Comparison of ENCODE assay signal across 11 cellular contexts in the genomic region with DNA sequence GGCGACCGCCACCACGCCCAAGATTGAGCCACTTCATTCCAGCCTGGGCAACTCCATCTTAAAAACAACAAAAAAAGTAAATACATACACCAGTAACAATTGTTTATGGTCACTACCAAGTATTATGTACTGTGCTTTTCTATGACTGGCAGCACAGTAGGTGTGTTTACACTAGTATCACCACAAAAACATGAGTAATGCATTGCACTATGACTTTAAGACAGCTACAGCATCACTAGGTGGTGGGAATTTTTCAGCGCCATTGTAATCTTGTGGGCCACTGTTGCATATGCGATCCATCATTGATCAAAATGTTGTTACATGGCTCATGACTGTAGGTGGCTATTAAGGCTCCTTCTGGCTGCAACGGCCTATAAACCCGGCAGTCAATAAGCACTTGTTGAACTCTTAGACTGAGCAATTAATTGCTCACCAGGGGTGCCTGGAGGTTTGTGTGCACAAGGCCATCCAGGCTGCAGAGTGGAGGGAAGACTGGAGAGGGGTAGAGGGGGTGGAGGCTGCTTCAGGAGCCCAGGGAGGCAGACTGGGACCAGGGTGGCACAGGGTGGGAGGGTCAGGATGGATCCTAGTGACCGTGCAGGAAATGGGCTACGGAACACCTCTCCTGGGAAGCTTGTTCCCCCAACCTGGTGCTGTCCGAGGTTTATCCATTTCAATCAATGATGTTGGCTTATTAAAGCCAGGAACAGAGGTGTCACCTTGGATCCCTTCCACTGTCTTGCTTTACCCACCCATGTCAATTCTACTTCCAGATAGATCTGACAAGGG. TPM values are rescaled to one million over a fixed set of nuclear protein-coding genes. Genes with fewer than 3 reads are reported as not detected.
A peak's percentile ranks its signal among the peaks of the same experiment; 100 is the strongest.
DNase-seq lines count a peak whose midpoint lies in the region; ATAC-seq and TF ChIP-seq lines count a peak whose summit lies in the region.
"Had no signal": no experiment of that assay in that cellular context is flagged by ENCODE, and none has a peak within 500 bp of the region (broad histone marks: within the 10 kb centered on the region; RNA-seq: fewer than 3 reads in every experiment).

No MANE protein-coding gene starts in this region.

- no TSS peak for BruUV-seq in IMR-90 (replicated peaks; lab: Mats Ljungman, UMichigan)

- WGBS in IMR-90 (ENCODE audit: extremely low coverage in 2 of 2, insufficient read length in 1 of 2), 2 experiments: 37% methylated on average over 3 of the region's 10 CpGs; no CpG with 5 or more reads in 1 of the 2 experiments
- no CpG with 5 or more reads among the region's 10 CpGs for WGBS in neuronal stem cell (ENCODE audit: extremely low coverage in 2 of 2, insufficient read length in 2 of 2, insufficient replicate concordance in 1 of 2), 2 donors

- peaks cover 24% of the 10 kb centered on the region for H3K4me1 Mint-ChIP-seq in activated T-helper 17 cell treated with anti-CD3 and anti-CD28 coated beads, Interleukin-2, amount 50 U/mL, for 72 hours

- no peaks in the 10 kb centered on the region for H3K9me3 Mint-ChIP-seq in activated T-helper 17 cell treated with anti-CD3 and anti-CD28 coated beads, Interleukin-2, amount 50 U/mL, for 72 hours

- H3K27me3 ChIP-seq in IMR-90 (ENCODE audit: control insufficient read depth, insufficient read depth, low read length): no peaks in the 10 kb centered on the region
- no peaks in the 10 kb centered on the region for H3K27me3 ChIP-seq in neuronal stem cell (ENCODE audit: control insufficient read depth in 3 of 3, insufficient read depth in 3 of 3, low read depth in 1 of 3, low read length in 3 of 3)
- H3K27me3 ChIP-seq: gastrocnemius medialis, transverse colon had no signal

- H2BK5ac ChIP-seq in IMR-90 (ENCODE audit: low read depth, low read length, poor library complexity, severe bottlenecking) (no peak overlapping the region), neuronal stem cell (ENCODE audit: low read length) (no peak overlapping the region)

- H3K56ac ChIP-seq in IMR-90 (ENCODE audit: extremely low read depth, insufficient read depth, low read length): no peak overlapping the region

- no peak overlapping the region for H2AK9ac ChIP-seq in IMR-90 (replicated peaks; ENCODE audit: low read depth, low read length, poor library complexity)

- H2BK120ac ChIP-seq in IMR-90 (ENCODE audit: low read depth, low read length): no peak overlapping the region
- no peak overlapping the region for H2BK120ac ChIP-seq in neuronal stem cell (ENCODE audit: low read depth, low read length)

- peak overlapping the region; percentile 22 for H3K4me3 Mint-ChIP-seq in activated T-helper 17 cell treated with anti-CD3 and anti-CD28 coated beads, Interleukin-2, amount 50 U/mL, for 72 hours

- peak; percentile 28 for DNase-seq in EH (ENCODE audit: low read depth)
- DNase-seq in IMR-90: peak; percentile 54
- DNase-seq in neuronal stem cell (ENCODE audit: low spot score): no peak
- no peak for DNase-seq in DMS 273 (lab: John Stamatoyannopoulos, UW; ENCODE audit: unreplicated experiment)
- no peak for DNase-seq in activated CD4-positive, CD25-positive, alpha-beta regulatory T cell (lab: John Stamatoyannopoulos, UW)
- DNase-seq: gastrocnemius medialis, transverse colon had no signal

- no peak overlapping the region for H3K18ac ChIP-seq in IMR-90 (ENCODE audit: low read depth, low read length)
- no peak overlapping the region for H3K18ac ChIP-seq in neuronal stem cell (ENCODE audit: low read length)

- no peak overlapping the region for H3K4me2 ChIP-seq in IMR-90 (ENCODE audit: low read depth, low read length)
- no peak overlapping the region for H3K4me2 ChIP-seq in neuronal stem cell (ENCODE audit: insufficient read depth, low read length, poor library complexity, severe bottlenecking)

- H2AFZ ChIP-seq in IMR-90 (replicated peaks; ENCODE audit: low read length, poor library complexity): no peak overlapping the region
- H2AFZ ChIP-seq in neuronal stem cell (ENCODE audit: low read length): no peak overlapping the region

- TF ChIP-seq POLR2A in IMR-90 (IDR thresholded peaks at IDR 0.05; ENCODE audit: low read depth, low read length): no peak

- H3K9me3 ChIP-seq in IMR-90 (ENCODE audit: control insufficient read depth, insufficient read depth, low read length) (no peaks in the 10 kb centered on the region), neuronal stem cell (replicated peaks in 1 of 2; ENCODE audit: control insufficient read depth in 2 of 2, insufficient read depth in 1 of 2, low read depth in 1 of 2, low read length in 2 of 2) (no peaks in the 10 kb centered on the region)
- H3K9me3 ChIP-seq: gastrocnemius medialis, prostate gland, transverse colon had no signal

- H2BK15ac ChIP-seq in IMR-90 (ENCODE audit: low read depth, low read length): no peak overlapping the region
- no peak overlapping the region for H2BK15ac ChIP-seq in neuronal stem cell (ENCODE audit: low read length)

- no peak overlapping the region for H3K9ac ChIP-seq in IMR-90 (ENCODE audit: low read depth, low read length)
- H3K9ac ChIP-seq in neuronal stem cell (ENCODE audit: low read depth, low read length, poor library complexity): no peak overlapping the region

- H4K91ac ChIP-seq in IMR-90 (ENCODE audit: insufficient read depth, low read depth, low read length): no peak overlapping the region
- no peak overlapping the region for H4K91ac ChIP-seq in neuronal stem cell (ENCODE audit: low read depth, low read length, poor library complexity)

- in situ Hi-C loops in IMR-90 (cut with MboI; ENCODE audit: low sequenced_read_pairs): no loop called here

- POLR2A ChIA-PET in IMR-90 (lab: Charles Lee; ENCODE audit: unreplicated experiment): no interaction called here

- CTCF ChIA-PET in IMR-90 (lab: Yijun Ruan, JAX): interaction anchor here (0.7 kb wide), 1 partner anchor 32 kb away, joined by 6 read pairs; no protein-coding TSS in a partner anchor

- no peaks in the 10 kb centered on the region for H3K36me3 ChIP-seq in IMR-90 (ENCODE audit: control insufficient read depth, insufficient read depth, low read length)
- no peaks in the 10 kb centered on the region for H3K36me3 ChIP-seq in neuronal stem cell (replicated peaks in 1 of 2; ENCODE audit: control insufficient read depth in 2 of 2, insufficient read depth in 2 of 2, low read length in 2 of 2)
- H3K36me3 ChIP-seq: gastrocnemius medialis, prostate gland, transverse colon had no signal

- no peaks in the 10 kb centered on the region for H3K36me3 Mint-ChIP-seq in activated T-helper 17 cell treated with anti-CD3 and anti-CD28 coated beads, Interleukin-2, amount 50 U/mL, for 72 hours (ENCODE audit: low read depth)

- no peak overlapping the region for H2BK12ac ChIP-seq in neuronal stem cell (ENCODE audit: low read length)

- no peaks in the 10 kb centered on the region for H4K20me1 ChIP-seq in IMR-90 (ENCODE audit: insufficient read depth, low read length)

- H3K27ac Mint-ChIP-seq in activated T-helper 17 cell treated with anti-CD3 and anti-CD28 coated beads, Interleukin-2, amount 50 U/mL, for 72 hours: peak overlapping the region; percentile 34

- intact Hi-C loops in IMR-90 (cut with micrococcal nuclease): no loop called here

- H2AK5ac ChIP-seq in IMR-90 (ENCODE audit: low read depth, low read length) (0 out of 2 replicates have a peak overlapping the region, but pooled peaks have one; percentile 58), neuronal stem cell (ENCODE audit: low read depth, low read length) (peak overlapping the region; percentile 46)

- H3K27ac ChIP-seq in IMR-90 (ENCODE audit: insufficient read depth, low read length) (no peak overlapping the region), neuronal stem cell (replicated peaks; ENCODE audit: low read length) (no peak overlapping the region)
- H3K27ac ChIP-seq: prostate gland had no signal

- H2BK20ac ChIP-seq in IMR-90 (ENCODE audit: low read depth, low read length): peak overlapping the region; percentile 42; the same call in 1 of the 2 replicates

- TF ChIP-seq CTCF in IMR-90 (conservative IDR thresholded peaks at IDR 0.05; ENCODE audit: low read depth, low read length): no peak

- H3K14ac ChIP-seq in IMR-90 (replicated peaks; ENCODE audit: low read depth, low read length) (peak overlapping the region; percentile 82; the same call in 1 of the 2 replicates), neuronal stem cell (ENCODE audit: low read length) (no peak overlapping the region)

- H3K9me1 ChIP-seq in IMR-90 (ENCODE audit: insufficient read depth, low read length): peaks cover 21% of the 10 kb centered on the region

- H4K8ac ChIP-seq in IMR-90 (ENCODE audit: low read depth in 2 of 2, low read length in 2 of 2) (no peak overlapping the region), neuronal stem cell (ENCODE audit: low read depth, low read length) (no peak overlapping the region)

- H3K23ac ChIP-seq in IMR-90 (ENCODE audit: low read depth, low read length): no peak overlapping the region
- no peak overlapping the region for H3K23ac ChIP-seq in neuronal stem cell (ENCODE audit: low read depth, low read length, poor library complexity)

- H3K4me1 ChIP-seq in IMR-90 (ENCODE audit: control insufficient read depth, insufficient read depth, low read length) (peaks cover 16% of the 10 kb centered on the region), neuronal stem cell (ENCODE audit: control insufficient read depth in 2 of 2, insufficient read depth in 1 of 2, low read depth in 1 of 2, low read length in 2 of 2) (peaks cover 0 to 2% of the 10 kb centered on the region in 2 donors)
- H3K4me1 ChIP-seq: prostate gland had no signal

- ATAC-seq in IMR-90 (ENCODE audit: low read depth) (no peak), GM18907 (IDR thresholded peaks at IDR 0.05; ENCODE audit: unreplicated experiment) (no peak)
- peak; percentile 51 for ATAC-seq in activated T-helper 17 cell treated with anti-CD3 and anti-CD28 coated beads, Interleukin-2, amount 50 U/mL, for 72 hours (replicated peaks)
- ATAC-seq: gastrocnemius medialis had no signal

- dilution Hi-C loops in IMR-90 (cut with HindIII; ENCODE audit: low sequenced_read_pairs, unreplicated experiment): no loop called here

- no peak overlapping the region for H3K4me3 ChIP-seq in IMR-90 (ENCODE audit: insufficient read depth, low read depth, low read length)
- no peak overlapping the region for H3K4me3 ChIP-seq in neuronal stem cell (ENCODE audit: low read length in 2 of 2)
- H3K4me3 ChIP-seq: coronary artery, gastrocnemius medialis, prostate gland, transverse colon had no signal

- H3K27me3 Mint-ChIP-seq in activated T-helper 17 cell treated with anti-CD3 and anti-CD28 coated beads, Interleukin-2, amount 50 U/mL, for 72 hours: no peaks in the 10 kb centered on the region

- TF ChIP-seq RAD21 in IMR-90 (IDR thresholded peaks at IDR 0.05; ENCODE audit: low read length): no peak

- no peak overlapping the region for H4K5ac ChIP-seq in IMR-90 (ENCODE audit: low read depth, low read length)

- H3K79me1 ChIP-seq in IMR-90 (ENCODE audit: low read depth in 1 of 2, low read length in 2 of 2): peaks cover 0 to 14% of the 10 kb centered on the region in 2 experiments; a peak in 2 of 4 replicates
- no peaks in the 10 kb centered on the region for H3K79me1 ChIP-seq in neuronal stem cell (ENCODE audit: low read depth, low read length)

- H3K4ac ChIP-seq in IMR-90 (ENCODE audit: low read depth, low read length) (no peak overlapping the region), neuronal stem cell (ENCODE audit: low read length) (no peak overlapping the region)

RNA-seq across cellular contexts. Expression of a gene that starts 17.9 kb away (rescaled TPM):
- total RNA-seq in IMR-90 (2012; rRNA removed): 440 and 446 TPM in 2 replicates
- 179 and 203 TPM in 2 replicates for polyA plus RNA-seq in IMR-90 (2012; rRNA removed)
- polyA plus RNA-seq in IMR-90 (2012; cell fraction: cytosol; rRNA removed): 129 and 134 TPM in 2 replicates
- 177 and 240 TPM in 2 replicates for polyA plus RNA-seq in IMR-90 (2012; cell fraction: nucleus; rRNA removed; ENCODE audit: low replicate concordance)
- 100 to 1,000 TPM; 150 to 157 TPM for total RNA-seq in activated T-helper 17 cell treated with anti-CD3 and anti-CD28 coated beads, Interleukin-2, amount 50 U/mL, for 72 hours
- polyA plus RNA-seq in neuronal stem cell (2013, experiment 1 of 2): 32.7 TPM
- 33.9 TPM for polyA plus RNA-seq in neuronal stem cell (2013, experiment 2 of 2)

RNA-seq across cellular contexts. Expression of a gene that starts 47.1 kb away (rescaled TPM):
- total RNA-seq in IMR-90 (2012; rRNA removed): 25.8 and 26.0 TPM in 2 replicates
- 25.9 and 30.5 TPM in 2 replicates for polyA plus RNA-seq in IMR-90 (2012; rRNA removed)
- 16.8 and 25.4 TPM in 2 replicates for polyA plus RNA-seq in IMR-90 (2012; cell fraction: cytosol; rRNA removed)
- 11.2 and 17.5 TPM in 2 replicates for polyA plus RNA-seq in IMR-90 (2012; cell fraction: nucleus; rRNA removed; ENCODE audit: low replicate concordance)
- total RNA-seq in activated T-helper 17 cell treated with anti-CD3 and anti-CD28 coated beads, Interleukin-2, amount 50 U/mL, for 72 hours: 10 to 100 TPM; 52.5 to 55.3 TPM
- polyA plus RNA-seq in neuronal stem cell (2013, experiment 1 of 2): 26.8 TPM
- polyA plus RNA-seq in neuronal stem cell (2013, experiment 2 of 2): 25.4 TPM

RNA-seq across cellular contexts. Expression of a gene that starts 47.8 kb away (rescaled TPM):
- 223 and 266 TPM in 2 replicates for total RNA-seq in IMR-90 (2012; rRNA removed)
- polyA plus RNA-seq in IMR-90 (2012; rRNA removed): 186 and 217 TPM in 2 replicates
- 130 and 232 TPM in 2 replicates for polyA plus RNA-seq in IMR-90 (2012; cell fraction: cytosol; rRNA removed)
- 35.9 and 97.3 TPM in 2 replicates for polyA plus RNA-seq in IMR-90 (2012; cell fraction: nucleus; rRNA removed; ENCODE audit: low replicate concordance)
- total RNA-seq in activated T-helper 17 cell treated with anti-CD3 and anti-CD28 coated beads, Interleukin-2, amount 50 U/mL, for 72 hours: 100 to 1,000 TPM; 188 to 274 TPM
- polyA plus RNA-seq in neuronal stem cell (2013, experiment 1 of 2): 379 TPM
- 385 TPM for polyA plus RNA-seq in neuronal stem cell (2013, experiment 2 of 2)

Comparison
In these comparisons a context has a peak if more than half of its experiments do, and no peak if none do; other contexts are left out.
1. DNase-seq: peak in EH (single experiment) and IMR-90 (single experiment); none in neuronal stem cell (single experiment), DMS 273 (single experiment) and activated CD4-positive, CD25-positive, alpha-beta regulatory T cell (0 of 4).